Comparison of ENCODE assay signal across 13 cellular contexts in genomic region chr1:43548285-43549271, GRCh38. TPM values are rescaled to one million over a fixed set of nuclear protein-coding genes. Genes with fewer than 3 reads are reported as not detected.
DNase-seq lines count a peak whose midpoint lies in the region; ATAC-seq, FAIRE-seq and TF ChIP-seq lines count a peak whose summit lies in the region.
"Had no signal": no experiment of that assay in that cellular context is flagged by ENCODE, and none has a peak within 500 bp of the region (broad histone marks: within the 10 kb centered on the region; RNA-seq: fewer than 3 reads in every experiment).

No MANE protein-coding gene starts in this region.

- H2BK120ac ChIP-seq in H1 (replicated peaks; ENCODE audit: low read depth, low read length) = no peak overlapping the region

- peaks cover 5% of the 10 kb centered on the region for H3K23me2 ChIP-seq in H1 (ENCODE audit: low read depth, low read length)

- H2BK20ac ChIP-seq in H1 (ENCODE audit: low read length) = peak overlapping the region; percentile 66

- CTCF ChIA-PET in H1 (lab: Charles Lee; ENCODE audit: partially characterized antibody) = interaction anchor here (0.5 to 15.4 kb wide), 9 partner anchors 12 to 386 kb away, joined by 3 to 169 read pairs (median 3); partner anchors contain the start of gene PTPRF
- CTCF ChIA-PET in activated CD4-positive, alpha-beta T cell treated with anti-CD3 and anti-CD28 coated beads, Interleukin-2, amount 10 ng/mL, durations not matched to agents 7 days and 5 days (lab: Charles Lee) = interaction anchor here (0.6 kb wide), 1 partner anchor 20 kb away, joined by 3 read pairs; no protein-coding TSS in a partner anchor

- no peak for FAIRE-seq in H1 (lab: Jason Lieb, UNC)

- ATAC-seq in heart right ventricle (no peak), HG03196 (IDR thresholded peaks at IDR 0.05; ENCODE audit: unreplicated experiment) (no peak)
- ATAC-seq: Panc1 had no signal

- intact Hi-C loops in heart right ventricle (cut with DNase I) = no loop called here

- H3K4ac ChIP-seq in H1 (replicated peaks; ENCODE audit: insufficient read length, low read depth, low read length) = peak overlapping the region; percentile 55

- peaks cover 1 to 5% (median 2%) of the 10 kb centered on the region in 4 experiments; a peak in 6 of 8 replicates for H3K36me3 ChIP-seq in H1 (ENCODE audit: control insufficient read depth in 2 of 4, insufficient read depth in 4 of 4, low read length in 3 of 4)
- peaks cover 0 to 2% (median 0%) of the 10 kb centered on the region in 4 donors for H3K36me3 ChIP-seq in liver (ENCODE audit: control insufficient read depth in 4 of 4, insufficient read depth in 3 of 4, low read depth in 1 of 4, low read length in 3 of 4)
- no peaks in the 10 kb centered on the region for H3K36me3 ChIP-seq in heart right ventricle

- H2AK5ac ChIP-seq in H1 (ENCODE audit: low read depth, low read length) = peak overlapping the region; percentile 18

- TF ChIP-seq CTCF in H1 (IDR thresholded peaks at IDR 0.05; ENCODE audit: control extremely low read depth in 1 of 3, insufficient read depth in 1 of 3, low read depth in 1 of 3, low read length in 3 of 3) (no peak), liver (IDR thresholded peaks at IDR 0.05; ENCODE audit: low read depth, low read length, missing input control) (no peak), heart right ventricle (IDR thresholded peaks at IDR 0.05) (no peak)

- H3K79me1 ChIP-seq in H1 (ENCODE audit: low read depth, low read length) = peaks cover 30% of the 10 kb centered on the region

- H3K27me3 ChIP-seq in H1 (replicated peaks in 1 of 4; ENCODE audit: control insufficient read depth in 3 of 4, extremely low read depth in 1 of 4, insufficient read depth in 3 of 4, low read length in 3 of 4) (no peaks in the 10 kb centered on the region; a peak in 1 of 7 replicates), liver (ENCODE audit: control insufficient read depth in 4 of 4, insufficient read depth in 4 of 4, low read length in 3 of 4) (no peaks in the 10 kb centered on the region), heart right ventricle (no peaks in the 10 kb centered on the region)

- no peak overlapping the region for H3K27ac Mint-ChIP-seq in activated CD4-positive, alpha-beta T cell treated with anti-CD3 and anti-CD28 coated beads, Interleukin-2, amount 10 ng/mL, durations not matched to agents 7 days and 5 days
- no peak overlapping the region for H3K27ac Mint-ChIP-seq in T-helper 2 cell treated with Interferon-gamma antibody and Interleukin-4, amounts not matched to agents 5 μg/mL and 100 μg/mL, for 36 hours
- H3K27ac Mint-ChIP-seq: CD4-positive, alpha-beta T cell had no signal

- no peak overlapping the region for H3K23ac ChIP-seq in H1 (ENCODE audit: insufficient read length)

- H3K4me3 ChIP-seq in H1 (ENCODE audit: extremely low read depth in 1 of 4, insufficient read depth in 2 of 4, low read depth in 3 of 4, low read length in 4 of 4) (no peak overlapping the region), liver (ENCODE audit: low read depth in 1 of 3, low read length in 3 of 3) (no peak overlapping the region), heart right ventricle (no peak overlapping the region)

- H3K56ac ChIP-seq in H1 (replicated peaks; ENCODE audit: insufficient read length, low read depth, low read length) = no peak overlapping the region

- H3K9ac ChIP-seq in H1 (replicated peaks in 1 of 4; ENCODE audit: extremely low read depth in 1 of 4, low read depth in 3 of 4, low read length in 3 of 4) = no peak overlapping the region
- peak overlapping the region in 1 of 2 donors; percentile 22 for H3K9ac ChIP-seq in liver (ENCODE audit: low read depth in 1 of 2, low read length in 2 of 2)

- peak overlapping the region; percentile 76; the same call in 1 of the 2 replicates for H2BK15ac ChIP-seq in H1 (ENCODE audit: low read length)

- peak overlapping the region; percentile 67 for H2BK5ac ChIP-seq in H1 (ENCODE audit: low read depth, low read length)

- no peak overlapping the region for H3K4me3 Mint-ChIP-seq in activated CD4-positive, alpha-beta T cell treated with anti-CD3 and anti-CD28 coated beads, Interleukin-2, amount 10 ng/mL, durations not matched to agents 7 days and 5 days
- no peak overlapping the region for H3K4me3 Mint-ChIP-seq in T-helper 2 cell treated with Interferon-gamma antibody and Interleukin-4, amounts not matched to agents 5 μg/mL and 100 μg/mL, for 36 hours
- H3K4me3 Mint-ChIP-seq: CD4-positive, alpha-beta T cell had no signal

- peaks cover 8 to 20% of the 10 kb centered on the region in 2 experiments for H4K20me1 ChIP-seq in H1 (replicated peaks in 1 of 2; ENCODE audit: control insufficient read depth in 1 of 2, insufficient read depth in 2 of 2, low read length in 2 of 2)

- no peak overlapping the region for H3K14ac ChIP-seq in H1 (ENCODE audit: insufficient read length)

- H4K5ac ChIP-seq in H1 (ENCODE audit: insufficient read length, low read depth, low read length) = no peak overlapping the region

- DNase-seq in HuH-7.5 (ENCODE audit: low spot score) = peak; percentile 95
- no peak for DNase-seq in H1 (ENCODE audit: low read depth in 1 of 2, low spot score in 2 of 2)
- no peak for DNase-seq in heart right ventricle
- no peak for DNase-seq in activated CD4-positive, alpha-beta T cell treated with anti-CD3 and anti-CD28 coated beads, Interleukin-2, amount 10 ng/mL, durations not matched to agents 7 days and 5 days
- no peak for DNase-seq in T-helper 2 cell treated with Interferon-gamma antibody and Interleukin-4, amounts not matched to agents 5 μg/mL and 100 μg/mL, for 36 hours (ENCODE audit: low spot score)
- DNase-seq: CD4-positive, alpha-beta T cell; KBM-7; NCI-H2107; T-helper 9 cell had no signal

- H3K4me1 Mint-ChIP-seq in activated CD4-positive, alpha-beta T cell treated with anti-CD3 and anti-CD28 coated beads, Interleukin-2, amount 10 ng/mL, durations not matched to agents 7 days and 5 days = peaks cover 4% of the 10 kb centered on the region
- peaks cover 2% of the 10 kb centered on the region for H3K4me1 Mint-ChIP-seq in T-helper 2 cell treated with Interferon-gamma antibody and Interleukin-4, amounts not matched to agents 5 μg/mL and 100 μg/mL, for 36 hours (ENCODE audit: low read depth)

- H2BK12ac ChIP-seq in H1 (ENCODE audit: low read depth, low read length) = peak overlapping the region; percentile 11; the same call in 1 of the 2 replicates

- H3K4me1 ChIP-seq in H1 (replicated peaks in 1 of 4; ENCODE audit: control insufficient read depth in 3 of 4, insufficient read depth in 4 of 4, low read length in 3 of 4) (peaks cover 17 to 71% (median 53%) of the 10 kb centered on the region in 4 experiments), liver (ENCODE audit: control insufficient read depth in 4 of 4, insufficient read depth in 4 of 4, low read length in 3 of 4) (peaks cover 59 to 95% (median 85%) of the 10 kb centered on the region in 4 donors), heart right ventricle (peaks cover 0 to 18% (median 0%) of the 10 kb centered on the region in 9 donors)

- no peak overlapping the region for H2AFZ ChIP-seq in H1 (ENCODE audit: low read length)

- no peak overlapping the region for H4K8ac ChIP-seq in H1 (ENCODE audit: extremely low read depth, insufficient read depth, low read length)

- no peaks in the 10 kb centered on the region for H3K9me3 ChIP-seq in H1 (ENCODE audit: insufficient read depth in 2 of 2, low read depth in 1 of 2, low read length in 1 of 2)
- H3K9me3 ChIP-seq in liver (ENCODE audit: control insufficient read depth in 4 of 4, low read length in 3 of 4) = no peaks in the 10 kb centered on the region
- H3K9me3 ChIP-seq in heart right ventricle = no peaks in the 10 kb centered on the region

- peaks cover 0 to 57% of the 10 kb centered on the region in 2 experiments; a peak in 2 of 4 replicates for H3K79me2 ChIP-seq in H1 (ENCODE audit: control insufficient read depth in 1 of 2, insufficient read depth in 2 of 2, low read length in 2 of 2)

- TF ChIP-seq POLR2A in H1 (IDR thresholded peaks at IDR 0.05; ENCODE audit: control extremely low read depth in 1 of 2, low read depth in 2 of 2, low read length in 2 of 2) = no peak

- TF ChIP-seq EP300 in H1 (IDR thresholded peaks at IDR 0.05; ENCODE audit: borderline replicate concordance in 1 of 2, low read depth in 2 of 2, low read length in 2 of 2) = no peak

- TF ChIP-seq RAD21 in H1 (IDR thresholded peaks at IDR 0.05 in 1 of 2, conservative IDR thresholded peaks at IDR 0.05 in 1 of 2; ENCODE audit: low read depth in 2 of 2, low read length in 2 of 2) (no peak), liver (IDR thresholded peaks at IDR 0.05) (peak; percentile 45 to 52)

- peak overlapping the region; percentile 44 for H4K91ac ChIP-seq in H1 (replicated peaks; ENCODE audit: insufficient read length, low read length)

- no peaks in the 10 kb centered on the region for H3K36me3 Mint-ChIP-seq in activated CD4-positive, alpha-beta T cell treated with anti-CD3 and anti-CD28 coated beads, Interleukin-2, amount 10 ng/mL, durations not matched to agents 7 days and 5 days (ENCODE audit: low read depth)
- no peaks in the 10 kb centered on the region for H3K36me3 Mint-ChIP-seq in T-helper 2 cell treated with Interferon-gamma antibody and Interleukin-4, amounts not matched to agents 5 μg/mL and 100 μg/mL, for 36 hours (ENCODE audit: low read depth)

- no peaks in the 10 kb centered on the region for H3K9me3 Mint-ChIP-seq in activated CD4-positive, alpha-beta T cell treated with anti-CD3 and anti-CD28 coated beads, Interleukin-2, amount 10 ng/mL, durations not matched to agents 7 days and 5 days
- H3K9me3 Mint-ChIP-seq in T-helper 2 cell treated with Interferon-gamma antibody and Interleukin-4, amounts not matched to agents 5 μg/mL and 100 μg/mL, for 36 hours = no peaks in the 10 kb centered on the region
- H3K9me3 Mint-ChIP-seq: CD4-positive, alpha-beta T cell had no signal

- POLR2A ChIA-PET in H1 (lab: Charles Lee; ENCODE audit: partially characterized antibody) = interaction anchor here (0.8 to 14.9 kb wide), 8 partner anchors 10 to 181 kb away, joined by 3 to 270 read pairs (median 10); partner anchors contain the start of genes ELOVL1, KDM4A and PTPRF
- POLR2A ChIA-PET in activated CD4-positive, alpha-beta T cell treated with anti-CD3 and anti-CD28 coated beads, Interleukin-2, amount 10 ng/mL, durations not matched to agents 7 days and 5 days (lab: Charles Lee) = no interaction called here

- 0 out of 2 replicates have a peak overlapping the region, but pooled peaks have one; percentile 9 for H3K18ac ChIP-seq in H1 (ENCODE audit: extremely low read depth, low read length)

- peak overlapping the region; percentile 90; the same call in 1 of the 2 replicates for H3K27ac ChIP-seq in H1 (ENCODE audit: low read depth, low read length)
- H3K27ac ChIP-seq in liver (ENCODE audit: low read depth in 1 of 2, low read length in 2 of 2) = peak overlapping the region; percentile 96 to 97
- H3K27ac ChIP-seq in temporal lobe (ENCODE audit: low read depth, low read length) = peak overlapping the region; percentile 96
- H3K27ac ChIP-seq in heart right ventricle = no peak overlapping the region

- WGBS in H1 (ENCODE audit: extremely low coverage in 1 of 2, insufficient coverage in 1 of 2, insufficient read length in 1 of 2, insufficient replicate concordance in 2 of 2, low coverage in 1 of 2, low lambda C conversion rate in 2 of 2, missing lambda C conversion rate in 1 of 2), 2 experiments = 85% methylated on average over 18 of the region's 18 CpGs; no CpG with 5 or more reads in 1 of the 2 experiments
- WGBS in liver = 58% methylated on average over 18 of the region's 18 CpGs
- 90 to 91% methylated on average over 18 of the region's 18 CpGs for WGBS in heart right ventricle, 2 donors

- peak overlapping the region in 1 of 2 experiments; percentile 7; a peak in 2 of 4 replicates for H3K4me2 ChIP-seq in H1 (ENCODE audit: insufficient read depth in 1 of 2, low read depth in 2 of 2, low read length in 2 of 2)

- peaks cover 9% of the 10 kb centered on the region for H3K27me3 Mint-ChIP-seq in activated CD4-positive, alpha-beta T cell treated with anti-CD3 and anti-CD28 coated beads, Interleukin-2, amount 10 ng/mL, durations not matched to agents 7 days and 5 days
- peaks cover 12% of the 10 kb centered on the region for H3K27me3 Mint-ChIP-seq in T-helper 2 cell treated with Interferon-gamma antibody and Interleukin-4, amounts not matched to agents 5 μg/mL and 100 μg/mL, for 36 hours (ENCODE audit: low read depth)

RNA-seq across cellular contexts. Expression of gene PTPRF, which starts 17.9 kb away (rescaled TPM):
- total RNA-seq in H1 (2021; fragmentation: NEBNext Ultra II Directional; extraction: Animal tissue kit (Norgen Biotek cat#: 25700)) = 221 and 231 TPM in 2 replicates
- polyA plus RNA-seq in H1 (2011; rRNA removed) (136 and 174 TPM in 2 replicates), liver (100 to 1,000 TPM in 1 of 2 donors, 10 to 100 TPM in 1; 41.2 to 110 TPM), heart right ventricle (1 to 10 TPM; 1.7 to 2.6 TPM)
- 128 TPM for polyA plus RNA-seq in H1 (2011; cell fraction: cytosol; rRNA removed)
- polyA plus RNA-seq in H1 (2011; cell fraction: nucleus; rRNA removed) = 286 TPM
- 142 to 208 TPM (median 171 TPM) in 4 replicates for polyA plus RNA-seq in H1 (2012, experiment 1 of 2)
- 95.7 TPM for polyA plus RNA-seq in H1 (2012, experiment 2 of 2)
- 171 TPM for polyA plus RNA-seq in H1 (2013, experiment 1 of 2)
- polyA plus RNA-seq in H1 (2013, experiment 2 of 2) = 161 TPM
- polyA minus RNA-seq in H1 (2011; rRNA and poly(A)+ RNA removed) = 365 and 371 TPM in 2 replicates
- 155 TPM for polyA minus RNA-seq in H1 (2011; cell fraction: cytosol; rRNA and poly(A)+ RNA removed)
- polyA minus RNA-seq in H1 (2011; cell fraction: nucleus; rRNA and poly(A)+ RNA removed) = 141 TPM
- total RNA-seq in liver (100 to 1,000 TPM in 1 of 2 donors, 10 to 100 TPM in 1; 61.7 to 241 TPM), temporal lobe (60.7 TPM), heart right ventricle (10 to 100 TPM in 1 of 10 donors, 1 to 10 TPM in 9; 2.5 to 10.3 (median 5.0) TPM)
- under 1 TPM; 0.37 to 0.42 TPM for total RNA-seq in activated CD4-positive, alpha-beta T cell treated with anti-CD3 and anti-CD28 coated beads, Interleukin-2, amount 10 ng/mL, durations not matched to agents 7 days and 5 days

Comparison
In these comparisons a context has a peak if more than half of its experiments do, and no peak if none do; other contexts are left out.
1. H3K27ac ChIP-seq: peak in H1 (single experiment), liver (2 of 2) and temporal lobe (single experiment); none in heart right ventricle (0 of 10).